ENCODE assay signal across 1 cellular context in genomic region chr1:61122389-61122788, GRCh38.
TF ChIP-seq lines count a peak whose summit lies in the region.

No MANE protein-coding gene starts in this region.

TF ChIP-seq in HepG2, 621 proteins besides CTCF, POLR2A, EP300 and RAD21 (continued from another document):
- TF ChIP-seq SP5 (CRISPR knock-in tag; IDR thresholded peaks at IDR 0.05; ENCODE audit: borderline replicate concordance, low read depth), result no peak
- peak; percentile 79 for TF ChIP-seq CEBPG (CRISPR knock-in tag; IDR thresholded peaks at IDR 0.05)
- TF ChIP-seq ZHX1 (CRISPR knock-in tag; IDR thresholded peaks at IDR 0.05; ENCODE audit: low read depth), result no peak
- TF ChIP-seq TCF7 (IDR thresholded peaks at IDR 0.05; ENCODE audit: low read depth), result 0 out of 2 replicates have a peak, but pooled peaks have one; percentile 16
- TF ChIP-seq ATF2 (CRISPR knock-in tag; IDR thresholded peaks at IDR 0.05), result peak; percentile 66; the same call in 1 of the 2 replicates
- TF ChIP-seq MED1 (CRISPR knock-in tag; IDR thresholded peaks at IDR 0.05), result peak; percentile 49
- TF ChIP-seq PAXIP1 (CRISPR knock-in tag; conservative IDR thresholded peaks at IDR 0.05), result peak; percentile 65
- TF ChIP-seq KDM5B (CRISPR knock-in tag; IDR thresholded peaks at IDR 0.05; ENCODE audit: borderline replicate concordance), result no peak
- peak; percentile 24; the same call in 1 of the 2 replicates for TF ChIP-seq SAP130 (CRISPR knock-in tag; IDR thresholded peaks at IDR 0.05; ENCODE audit: low read depth)
- TF ChIP-seq ZNF484 (CRISPR knock-in tag; IDR thresholded peaks at IDR 0.05; ENCODE audit: borderline replicate concordance, low read depth), result no peak
- peak; percentile 73 for TF ChIP-seq ZBTB40 (IDR thresholded peaks at IDR 0.05)
- TF ChIP-seq ZBTB40 (CRISPR knock-in tag; IDR thresholded peaks at IDR 0.05), result peak; percentile 91
- TF ChIP-seq LCORL (IDR thresholded peaks at IDR 0.05), result no peak
- no peak for TF ChIP-seq LCORL (CRISPR knock-in tag; IDR thresholded peaks at IDR 0.05)
- peak; percentile 64 for TF ChIP-seq TBX2 (CRISPR knock-in tag; IDR thresholded peaks at IDR 0.05; ENCODE audit: borderline replicate concordance)
- TF ChIP-seq KLF11 (CRISPR knock-in tag; IDR thresholded peaks at IDR 0.05), result no peak
- 0 out of 2 replicates have a peak, but pooled peaks have one; percentile 28 for TF ChIP-seq ZMYM2 (CRISPR knock-in tag; IDR thresholded peaks at IDR 0.05)
- TF ChIP-seq CEBPB (IDR thresholded peaks at IDR 0.05; ENCODE audit: borderline replicate concordance, low read depth, low read length), result peak; percentile 41
- TF ChIP-seq SMARCE1 (IDR thresholded peaks at IDR 0.05; ENCODE audit: borderline replicate concordance), result no peak
- TF ChIP-seq THAP7 (CRISPR knock-in tag; IDR thresholded peaks at IDR 0.05), result no peak
- TF ChIP-seq CHD2 (IDR thresholded peaks at IDR 0.05; ENCODE audit: low read depth, low read length), result no peak
- TF ChIP-seq FOXJ3 (CRISPR knock-in tag; IDR thresholded peaks at IDR 0.05; ENCODE audit: borderline replicate concordance), result peak; percentile 59; the same call in 1 of the 2 replicates
- TF ChIP-seq ZNF414 (CRISPR knock-in tag; IDR thresholded peaks at IDR 0.05), result no peak
TF ChIP-seq in HepG2: peak in this region for 38.
